Comparison of ENCODE assay signal across 1 cellular context in the genomic region with DNA sequence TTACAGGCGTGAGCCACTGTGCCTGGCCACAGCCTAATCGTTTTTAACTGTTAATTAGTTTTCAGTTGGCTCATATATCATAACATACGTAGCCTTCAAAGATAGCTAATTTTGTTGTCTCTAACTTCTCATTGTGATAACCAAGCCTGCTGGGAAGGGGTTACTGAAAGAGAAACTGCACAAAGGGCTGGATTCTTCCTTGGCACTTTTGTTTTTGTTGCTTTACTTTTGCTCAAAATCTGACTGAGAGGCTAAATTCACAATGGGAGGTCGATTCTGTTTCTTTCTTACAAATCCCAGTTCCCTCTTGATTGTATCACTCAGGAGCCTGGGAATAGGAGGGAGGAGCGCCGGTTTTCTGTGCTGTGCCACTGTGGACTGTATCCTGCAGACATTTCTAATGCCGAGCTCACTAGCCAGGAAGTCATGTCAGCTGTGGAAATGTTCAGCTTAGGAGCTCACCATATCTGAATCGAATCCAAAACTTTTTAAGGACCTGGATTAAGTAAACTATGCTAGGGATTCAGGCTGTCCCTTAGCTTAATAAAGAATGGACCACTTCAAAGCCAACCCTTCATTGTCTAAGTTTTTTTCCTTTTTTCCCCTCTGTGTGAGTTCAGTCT.
TF ChIP-seq lines count a peak whose summit lies in the region.

No MANE protein-coding gene starts in this region.

TF ChIP-seq in K562, 482 proteins besides CTCF, POLR2A, EP300 and RAD21 (continued from another document and continues in another):
- TF ChIP-seq, protein P1, sequence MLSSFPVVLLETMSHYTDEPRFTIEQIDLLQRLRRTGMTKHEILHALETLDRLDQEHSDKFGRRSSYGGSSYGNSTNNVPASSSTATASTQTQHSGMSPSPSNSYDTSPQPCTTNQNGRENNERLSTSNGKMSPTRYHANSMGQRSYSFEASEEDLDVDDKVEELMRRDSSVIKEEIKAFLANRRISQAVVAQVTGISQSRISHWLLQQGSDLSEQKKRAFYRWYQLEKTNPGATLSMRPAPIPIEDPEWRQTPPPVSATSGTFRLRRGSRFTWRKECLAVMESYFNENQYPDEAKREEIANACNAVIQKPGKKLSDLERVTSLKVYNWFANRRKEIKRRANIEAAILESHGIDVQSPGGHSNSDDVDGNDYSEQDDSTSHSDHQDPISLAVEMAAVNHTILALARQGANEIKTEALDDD (IDR thresholded peaks at IDR 0.05), result peak; percentile 75
- TF ChIP-seq ATF7 (IDR thresholded peaks at IDR 0.05) (peak; percentile 21; the same call in 1 of the 2 replicates), POLR2AphosphoS2 (IDR thresholded peaks at IDR 0.05; ENCODE audit: low read length) (no peak), ZNF766 (CRISPR knock-in tag; conservative IDR thresholded peaks at IDR 0.05) (peak; percentile 49; the same call in 1 of the 2 replicates), L3MBTL2 (IDR thresholded peaks at IDR 0.05) (0 out of 2 replicates have a peak, but pooled peaks have one; percentile 38), JUND (IDR thresholded peaks at IDR 0.05; ENCODE audit: borderline replicate concordance, low read depth, low read length) (no peak), JUND (tag; IDR thresholded peaks at IDR 0.05; ENCODE audit: borderline replicate concordance, low read depth, low read length) (peak; percentile 26; the same call in 1 of the 3 replicates), KHSRP (IDR thresholded peaks at IDR 0.05) (no peak), EHMT2 (IDR thresholded peaks at IDR 0.05) (no peak), KDM2B (CRISPR knock-in tag; IDR thresholded peaks at IDR 0.05) (no peak), MEIS2 (IDR thresholded peaks at IDR 0.05; ENCODE audit: partially characterized antibody) (peak; percentile 80), ZNF644 (tag; IDR thresholded peaks at IDR 0.05; ENCODE audit: low read depth) (peak; percentile 70), CREM (IDR thresholded peaks at IDR 0.05; ENCODE audit: low read depth) (0 out of 2 replicates have a peak, but pooled peaks have one; percentile 22), PHTF2 (CRISPR knock-in tag; IDR thresholded peaks at IDR 0.05) (no peak), YY1 (IDR thresholded peaks at IDR 0.05; ENCODE audit: borderline replicate concordance in 1 of 3, control insufficient read depth in 1 of 3, extremely low read depth in 1 of 3, insufficient read depth in 3 of 3, insufficient read length in 1 of 3, insufficient replicate concordance in 2 of 3, low read depth in 1 of 3, low read length in 2 of 3) (peak in 1 of 3 experiments; percentile 43), ZFX (CRISPR knock-in tag; IDR thresholded peaks at IDR 0.05) (peak; percentile 52), CXXC5 (CRISPR knock-in tag; IDR thresholded peaks at IDR 0.05) (peak; percentile 33; the same call in 1 of the 2 replicates), ADNP (tag; IDR thresholded peaks at IDR 0.05) (0 out of 2 replicates have a peak, but pooled peaks have one; percentile 9), SMAD4 (CRISPR knock-in tag; conservative IDR thresholded peaks at IDR 0.05) (0 out of 2 replicates have a peak, but pooled peaks have one; percentile 10)
- TF ChIP-seq, protein P2, sequence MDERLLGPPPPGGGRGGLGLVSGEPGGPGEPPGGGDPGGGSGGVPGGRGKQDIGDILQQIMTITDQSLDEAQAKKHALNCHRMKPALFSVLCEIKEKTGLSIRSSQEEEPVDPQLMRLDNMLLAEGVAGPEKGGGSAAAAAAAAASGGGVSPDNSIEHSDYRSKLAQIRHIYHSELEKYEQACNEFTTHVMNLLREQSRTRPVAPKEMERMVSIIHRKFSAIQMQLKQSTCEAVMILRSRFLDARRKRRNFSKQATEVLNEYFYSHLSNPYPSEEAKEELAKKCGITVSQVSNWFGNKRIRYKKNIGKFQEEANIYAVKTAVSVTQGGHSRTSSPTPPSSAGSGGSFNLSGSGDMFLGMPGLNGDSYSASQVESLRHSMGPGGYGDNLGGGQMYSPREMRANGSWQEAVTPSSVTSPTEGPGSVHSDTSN (CRISPR knock-in tag; IDR thresholded peaks at IDR 0.05; ENCODE audit: low read depth), result no peak
- TF ChIP-seq, protein P2 (tag; conservative IDR thresholded peaks at IDR 0.05; ENCODE audit: low read depth), result peak; percentile 58
- TF ChIP-seq, protein P3, sequence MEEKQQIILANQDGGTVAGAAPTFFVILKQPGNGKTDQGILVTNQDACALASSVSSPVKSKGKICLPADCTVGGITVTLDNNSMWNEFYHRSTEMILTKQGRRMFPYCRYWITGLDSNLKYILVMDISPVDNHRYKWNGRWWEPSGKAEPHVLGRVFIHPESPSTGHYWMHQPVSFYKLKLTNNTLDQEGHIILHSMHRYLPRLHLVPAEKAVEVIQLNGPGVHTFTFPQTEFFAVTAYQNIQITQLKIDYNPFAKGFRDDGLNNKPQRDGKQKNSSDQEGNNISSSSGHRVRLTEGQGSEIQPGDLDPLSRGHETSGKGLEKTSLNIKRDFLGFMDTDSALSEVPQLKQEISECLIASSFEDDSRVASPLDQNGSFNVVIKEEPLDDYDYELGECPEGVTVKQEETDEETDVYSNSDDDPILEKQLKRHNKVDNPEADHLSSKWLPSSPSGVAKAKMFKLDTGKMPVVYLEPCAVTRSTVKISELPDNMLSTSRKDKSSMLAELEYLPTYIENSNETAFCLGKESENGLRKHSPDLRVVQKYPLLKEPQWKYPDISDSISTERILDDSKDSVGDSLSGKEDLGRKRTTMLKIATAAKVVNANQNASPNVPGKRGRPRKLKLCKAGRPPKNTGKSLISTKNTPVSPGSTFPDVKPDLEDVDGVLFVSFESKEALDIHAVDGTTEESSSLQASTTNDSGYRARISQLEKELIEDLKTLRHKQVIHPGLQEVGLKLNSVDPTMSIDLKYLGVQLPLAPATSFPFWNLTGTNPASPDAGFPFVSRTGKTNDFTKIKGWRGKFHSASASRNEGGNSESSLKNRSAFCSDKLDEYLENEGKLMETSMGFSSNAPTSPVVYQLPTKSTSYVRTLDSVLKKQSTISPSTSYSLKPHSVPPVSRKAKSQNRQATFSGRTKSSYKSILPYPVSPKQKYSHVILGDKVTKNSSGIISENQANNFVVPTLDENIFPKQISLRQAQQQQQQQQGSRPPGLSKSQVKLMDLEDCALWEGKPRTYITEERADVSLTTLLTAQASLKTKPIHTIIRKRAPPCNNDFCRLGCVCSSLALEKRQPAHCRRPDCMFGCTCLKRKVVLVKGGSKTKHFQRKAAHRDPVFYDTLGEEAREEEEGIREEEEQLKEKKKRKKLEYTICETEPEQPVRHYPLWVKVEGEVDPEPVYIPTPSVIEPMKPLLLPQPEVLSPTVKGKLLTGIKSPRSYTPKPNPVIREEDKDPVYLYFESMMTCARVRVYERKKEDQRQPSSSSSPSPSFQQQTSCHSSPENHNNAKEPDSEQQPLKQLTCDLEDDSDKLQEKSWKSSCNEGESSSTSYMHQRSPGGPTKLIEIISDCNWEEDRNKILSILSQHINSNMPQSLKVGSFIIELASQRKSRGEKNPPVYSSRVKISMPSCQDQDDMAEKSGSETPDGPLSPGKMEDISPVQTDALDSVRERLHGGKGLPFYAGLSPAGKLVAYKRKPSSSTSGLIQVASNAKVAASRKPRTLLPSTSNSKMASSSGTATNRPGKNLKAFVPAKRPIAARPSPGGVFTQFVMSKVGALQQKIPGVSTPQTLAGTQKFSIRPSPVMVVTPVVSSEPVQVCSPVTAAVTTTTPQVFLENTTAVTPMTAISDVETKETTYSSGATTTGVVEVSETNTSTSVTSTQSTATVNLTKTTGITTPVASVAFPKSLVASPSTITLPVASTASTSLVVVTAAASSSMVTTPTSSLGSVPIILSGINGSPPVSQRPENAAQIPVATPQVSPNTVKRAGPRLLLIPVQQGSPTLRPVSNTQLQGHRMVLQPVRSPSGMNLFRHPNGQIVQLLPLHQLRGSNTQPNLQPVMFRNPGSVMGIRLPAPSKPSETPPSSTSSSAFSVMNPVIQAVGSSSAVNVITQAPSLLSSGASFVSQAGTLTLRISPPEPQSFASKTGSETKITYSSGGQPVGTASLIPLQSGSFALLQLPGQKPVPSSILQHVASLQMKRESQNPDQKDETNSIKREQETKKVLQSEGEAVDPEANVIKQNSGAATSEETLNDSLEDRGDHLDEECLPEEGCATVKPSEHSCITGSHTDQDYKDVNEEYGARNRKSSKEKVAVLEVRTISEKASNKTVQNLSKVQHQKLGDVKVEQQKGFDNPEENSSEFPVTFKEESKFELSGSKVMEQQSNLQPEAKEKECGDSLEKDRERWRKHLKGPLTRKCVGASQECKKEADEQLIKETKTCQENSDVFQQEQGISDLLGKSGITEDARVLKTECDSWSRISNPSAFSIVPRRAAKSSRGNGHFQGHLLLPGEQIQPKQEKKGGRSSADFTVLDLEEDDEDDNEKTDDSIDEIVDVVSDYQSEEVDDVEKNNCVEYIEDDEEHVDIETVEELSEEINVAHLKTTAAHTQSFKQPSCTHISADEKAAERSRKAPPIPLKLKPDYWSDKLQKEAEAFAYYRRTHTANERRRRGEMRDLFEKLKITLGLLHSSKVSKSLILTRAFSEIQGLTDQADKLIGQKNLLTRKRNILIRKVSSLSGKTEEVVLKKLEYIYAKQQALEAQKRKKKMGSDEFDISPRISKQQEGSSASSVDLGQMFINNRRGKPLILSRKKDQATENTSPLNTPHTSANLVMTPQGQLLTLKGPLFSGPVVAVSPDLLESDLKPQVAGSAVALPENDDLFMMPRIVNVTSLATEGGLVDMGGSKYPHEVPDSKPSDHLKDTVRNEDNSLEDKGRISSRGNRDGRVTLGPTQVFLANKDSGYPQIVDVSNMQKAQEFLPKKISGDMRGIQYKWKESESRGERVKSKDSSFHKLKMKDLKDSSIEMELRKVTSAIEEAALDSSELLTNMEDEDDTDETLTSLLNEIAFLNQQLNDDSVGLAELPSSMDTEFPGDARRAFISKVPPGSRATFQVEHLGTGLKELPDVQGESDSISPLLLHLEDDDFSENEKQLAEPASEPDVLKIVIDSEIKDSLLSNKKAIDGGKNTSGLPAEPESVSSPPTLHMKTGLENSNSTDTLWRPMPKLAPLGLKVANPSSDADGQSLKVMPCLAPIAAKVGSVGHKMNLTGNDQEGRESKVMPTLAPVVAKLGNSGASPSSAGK (IDR thresholded peaks at IDR 0.05), result peak; percentile 68
- TF ChIP-seq, protein P4, sequence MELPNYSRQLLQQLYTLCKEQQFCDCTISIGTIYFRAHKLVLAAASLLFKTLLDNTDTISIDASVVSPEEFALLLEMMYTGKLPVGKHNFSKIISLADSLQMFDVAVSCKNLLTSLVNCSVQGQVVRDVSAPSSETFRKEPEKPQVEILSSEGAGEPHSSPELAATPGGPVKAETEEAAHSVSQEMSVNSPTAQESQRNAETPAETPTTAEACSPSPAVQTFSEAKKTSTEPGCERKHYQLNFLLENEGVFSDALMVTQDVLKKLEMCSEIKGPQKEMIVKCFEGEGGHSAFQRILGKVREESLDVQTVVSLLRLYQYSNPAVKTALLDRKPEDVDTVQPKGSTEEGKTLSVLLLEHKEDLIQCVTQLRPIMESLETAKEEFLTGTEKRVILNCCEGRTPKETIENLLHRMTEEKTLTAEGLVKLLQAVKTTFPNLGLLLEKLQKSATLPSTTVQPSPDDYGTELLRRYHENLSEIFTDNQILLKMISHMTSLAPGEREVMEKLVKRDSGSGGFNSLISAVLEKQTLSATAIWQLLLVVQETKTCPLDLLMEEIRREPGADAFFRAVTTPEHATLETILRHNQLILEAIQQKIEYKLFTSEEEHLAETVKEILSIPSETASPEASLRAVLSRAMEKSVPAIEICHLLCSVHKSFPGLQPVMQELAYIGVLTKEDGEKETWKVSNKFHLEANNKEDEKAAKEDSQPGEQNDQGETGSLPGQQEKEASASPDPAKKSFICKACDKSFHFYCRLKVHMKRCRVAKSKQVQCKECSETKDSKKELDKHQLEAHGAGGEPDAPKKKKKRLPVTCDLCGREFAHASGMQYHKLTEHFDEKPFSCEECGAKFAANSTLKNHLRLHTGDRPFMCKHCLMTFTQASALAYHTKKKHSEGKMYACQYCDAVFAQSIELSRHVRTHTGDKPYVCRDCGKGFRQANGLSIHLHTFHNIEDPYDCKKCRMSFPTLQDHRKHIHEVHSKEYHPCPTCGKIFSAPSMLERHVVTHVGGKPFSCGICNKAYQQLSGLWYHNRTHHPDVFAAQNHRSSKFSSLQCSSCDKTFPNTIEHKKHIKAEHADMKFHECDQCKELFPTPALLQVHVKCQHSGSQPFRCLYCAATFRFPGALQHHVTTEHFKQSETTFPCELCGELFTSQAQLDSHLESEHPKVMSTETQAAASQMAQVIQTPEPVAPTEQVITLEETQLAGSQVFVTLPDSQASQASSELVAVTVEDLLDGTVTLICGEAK (IDR thresholded peaks at IDR 0.05), result 0 out of 2 replicates have a peak, but pooled peaks have one; percentile 18
- TF ChIP-seq, protein P4 (CRISPR knock-in tag; IDR thresholded peaks at IDR 0.05), result no peak
- TF ChIP-seq, protein P5, sequence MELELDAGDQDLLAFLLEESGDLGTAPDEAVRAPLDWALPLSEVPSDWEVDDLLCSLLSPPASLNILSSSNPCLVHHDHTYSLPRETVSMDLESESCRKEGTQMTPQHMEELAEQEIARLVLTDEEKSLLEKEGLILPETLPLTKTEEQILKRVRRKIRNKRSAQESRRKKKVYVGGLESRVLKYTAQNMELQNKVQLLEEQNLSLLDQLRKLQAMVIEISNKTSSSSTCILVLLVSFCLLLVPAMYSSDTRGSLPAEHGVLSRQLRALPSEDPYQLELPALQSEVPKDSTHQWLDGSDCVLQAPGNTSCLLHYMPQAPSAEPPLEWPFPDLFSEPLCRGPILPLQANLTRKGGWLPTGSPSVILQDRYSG (tag; conservative IDR thresholded peaks at IDR 0.05; ENCODE audit: low read depth), result 0 out of 2 replicates have a peak, but pooled peaks have one; percentile 63
